Comparison of ENCODE assay signal across 1 cellular context in the genomic region with DNA sequence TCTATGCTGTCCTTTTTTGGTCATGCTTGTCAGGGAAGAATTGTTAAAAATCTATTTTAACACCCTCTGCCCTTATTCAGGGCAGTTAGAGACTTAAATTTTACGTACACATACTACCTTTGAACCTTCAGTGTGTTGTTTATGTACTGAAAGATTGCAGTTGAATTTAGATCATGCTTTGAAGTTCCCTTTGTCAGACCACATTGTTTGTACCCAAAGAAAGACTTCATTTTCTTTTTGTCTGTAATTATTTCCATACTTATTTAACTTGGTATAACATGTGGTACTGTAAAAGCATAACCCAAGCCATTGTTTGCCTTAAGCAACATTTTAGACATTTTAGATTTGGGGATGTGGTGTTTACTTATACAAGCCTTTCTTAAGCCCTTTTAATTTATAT.
TF ChIP-seq lines count a peak whose summit lies in the region.

No MANE protein-coding gene starts in this region.

TF ChIP-seq in WTC11, 78 proteins besides CTCF, POLR2A, EP300 and RAD21:
- TF ChIP-seq OVOL2 (CRISPR knock-in tag; IDR thresholded peaks at IDR 0.05; ENCODE audit: borderline replicate concordance) (no peak), IRF2 (CRISPR knock-in tag; IDR thresholded peaks at IDR 0.05; ENCODE audit: borderline replicate concordance, low read depth) (no peak), SMAD3 (CRISPR knock-in tag; IDR thresholded peaks at IDR 0.05; ENCODE audit: borderline replicate concordance) (no peak), ZNF317 (CRISPR knock-in tag; IDR thresholded peaks at IDR 0.05; ENCODE audit: borderline replicate concordance, low read depth) (no peak), ESRRA (CRISPR knock-in tag; IDR thresholded peaks at IDR 0.05; ENCODE audit: borderline replicate concordance) (no peak)
- TF ChIP-seq, protein P1, sequence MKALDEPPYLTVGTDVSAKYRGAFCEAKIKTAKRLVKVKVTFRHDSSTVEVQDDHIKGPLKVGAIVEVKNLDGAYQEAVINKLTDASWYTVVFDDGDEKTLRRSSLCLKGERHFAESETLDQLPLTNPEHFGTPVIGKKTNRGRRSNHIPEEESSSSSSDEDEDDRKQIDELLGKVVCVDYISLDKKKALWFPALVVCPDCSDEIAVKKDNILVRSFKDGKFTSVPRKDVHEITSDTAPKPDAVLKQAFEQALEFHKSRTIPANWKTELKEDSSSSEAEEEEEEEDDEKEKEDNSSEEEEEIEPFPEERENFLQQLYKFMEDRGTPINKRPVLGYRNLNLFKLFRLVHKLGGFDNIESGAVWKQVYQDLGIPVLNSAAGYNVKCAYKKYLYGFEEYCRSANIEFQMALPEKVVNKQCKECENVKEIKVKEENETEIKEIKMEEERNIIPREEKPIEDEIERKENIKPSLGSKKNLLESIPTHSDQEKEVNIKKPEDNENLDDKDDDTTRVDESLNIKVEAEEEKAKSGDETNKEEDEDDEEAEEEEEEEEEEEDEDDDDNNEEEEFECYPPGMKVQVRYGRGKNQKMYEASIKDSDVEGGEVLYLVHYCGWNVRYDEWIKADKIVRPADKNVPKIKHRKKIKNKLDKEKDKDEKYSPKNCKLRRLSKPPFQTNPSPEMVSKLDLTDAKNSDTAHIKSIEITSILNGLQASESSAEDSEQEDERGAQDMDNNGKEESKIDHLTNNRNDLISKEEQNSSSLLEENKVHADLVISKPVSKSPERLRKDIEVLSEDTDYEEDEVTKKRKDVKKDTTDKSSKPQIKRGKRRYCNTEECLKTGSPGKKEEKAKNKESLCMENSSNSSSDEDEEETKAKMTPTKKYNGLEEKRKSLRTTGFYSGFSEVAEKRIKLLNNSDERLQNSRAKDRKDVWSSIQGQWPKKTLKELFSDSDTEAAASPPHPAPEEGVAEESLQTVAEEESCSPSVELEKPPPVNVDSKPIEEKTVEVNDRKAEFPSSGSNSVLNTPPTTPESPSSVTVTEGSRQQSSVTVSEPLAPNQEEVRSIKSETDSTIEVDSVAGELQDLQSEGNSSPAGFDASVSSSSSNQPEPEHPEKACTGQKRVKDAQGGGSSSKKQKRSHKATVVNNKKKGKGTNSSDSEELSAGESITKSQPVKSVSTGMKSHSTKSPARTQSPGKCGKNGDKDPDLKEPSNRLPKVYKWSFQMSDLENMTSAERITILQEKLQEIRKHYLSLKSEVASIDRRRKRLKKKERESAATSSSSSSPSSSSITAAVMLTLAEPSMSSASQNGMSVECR (CRISPR knock-in tag; IDR thresholded peaks at IDR 0.05; ENCODE audit: borderline replicate concordance): no peak
- TF ChIP-seq, protein P2, sequence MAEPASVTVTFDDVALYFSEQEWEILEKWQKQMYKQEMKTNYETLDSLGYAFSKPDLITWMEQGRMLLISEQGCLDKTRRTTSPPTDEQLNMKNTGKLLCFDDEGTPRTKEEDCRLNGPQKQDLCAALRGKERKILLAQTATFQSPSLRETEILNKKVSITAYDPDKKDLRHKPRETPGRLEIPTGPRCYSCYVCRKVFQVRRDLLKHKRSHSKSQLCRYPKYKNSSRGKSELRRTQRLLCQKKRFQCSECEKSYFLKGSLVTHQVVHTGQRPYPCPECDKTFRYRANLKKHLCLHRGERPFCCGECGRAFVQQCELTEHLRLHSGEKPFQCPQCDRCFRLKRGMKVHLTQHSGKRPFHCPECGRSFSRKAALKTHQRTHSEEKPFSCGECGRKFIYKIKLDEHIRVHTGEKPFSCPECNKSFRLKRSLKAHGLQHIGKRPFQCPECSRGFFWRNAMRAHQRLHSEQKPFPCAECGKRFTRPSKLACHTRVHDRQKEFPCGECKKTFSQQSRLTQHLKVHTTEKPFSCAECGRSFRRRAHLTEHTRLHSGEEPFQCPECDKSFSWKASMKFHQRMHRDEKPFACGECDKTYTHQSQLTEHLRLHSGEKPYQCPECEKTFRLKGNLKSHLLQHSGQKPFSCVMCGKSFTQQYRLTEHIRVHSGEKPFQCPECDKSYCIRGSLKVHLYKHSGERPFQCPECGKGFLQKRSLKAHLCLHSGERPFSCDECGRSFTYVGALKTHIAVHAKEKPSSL (CRISPR knock-in tag; conservative IDR thresholded peaks at IDR 0.05): no peak
- TF ChIP-seq, protein P3, sequence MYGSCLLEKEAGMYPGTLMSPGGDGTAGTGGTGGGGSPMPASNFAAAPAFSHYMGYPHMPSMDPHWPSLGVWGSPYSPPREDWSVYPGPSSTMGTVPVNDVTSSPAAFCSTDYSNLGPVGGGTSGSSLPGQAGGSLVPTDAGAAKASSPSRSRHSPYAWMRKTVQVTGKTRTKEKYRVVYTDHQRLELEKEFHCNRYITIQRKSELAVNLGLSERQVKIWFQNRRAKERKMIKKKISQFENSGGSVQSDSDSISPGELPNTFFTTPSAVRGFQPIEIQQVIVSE (CRISPR knock-in tag; IDR thresholded peaks at IDR 0.05; ENCODE audit: borderline replicate concordance): no peak
- TF ChIP-seq, protein P4, sequence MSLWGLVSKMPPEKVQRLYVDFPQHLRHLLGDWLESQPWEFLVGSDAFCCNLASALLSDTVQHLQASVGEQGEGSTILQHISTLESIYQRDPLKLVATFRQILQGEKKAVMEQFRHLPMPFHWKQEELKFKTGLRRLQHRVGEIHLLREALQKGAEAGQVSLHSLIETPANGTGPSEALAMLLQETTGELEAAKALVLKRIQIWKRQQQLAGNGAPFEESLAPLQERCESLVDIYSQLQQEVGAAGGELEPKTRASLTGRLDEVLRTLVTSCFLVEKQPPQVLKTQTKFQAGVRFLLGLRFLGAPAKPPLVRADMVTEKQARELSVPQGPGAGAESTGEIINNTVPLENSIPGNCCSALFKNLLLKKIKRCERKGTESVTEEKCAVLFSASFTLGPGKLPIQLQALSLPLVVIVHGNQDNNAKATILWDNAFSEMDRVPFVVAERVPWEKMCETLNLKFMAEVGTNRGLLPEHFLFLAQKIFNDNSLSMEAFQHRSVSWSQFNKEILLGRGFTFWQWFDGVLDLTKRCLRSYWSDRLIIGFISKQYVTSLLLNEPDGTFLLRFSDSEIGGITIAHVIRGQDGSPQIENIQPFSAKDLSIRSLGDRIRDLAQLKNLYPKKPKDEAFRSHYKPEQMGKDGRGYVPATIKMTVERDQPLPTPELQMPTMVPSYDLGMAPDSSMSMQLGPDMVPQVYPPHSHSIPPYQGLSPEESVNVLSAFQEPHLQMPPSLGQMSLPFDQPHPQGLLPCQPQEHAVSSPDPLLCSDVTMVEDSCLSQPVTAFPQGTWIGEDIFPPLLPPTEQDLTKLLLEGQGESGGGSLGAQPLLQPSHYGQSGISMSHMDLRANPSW (CRISPR knock-in tag; conservative IDR thresholded peaks at IDR 0.05; ENCODE audit: low read depth): no peak
